ENCODE assay signal across 1 cellular context in the genomic region with DNA sequence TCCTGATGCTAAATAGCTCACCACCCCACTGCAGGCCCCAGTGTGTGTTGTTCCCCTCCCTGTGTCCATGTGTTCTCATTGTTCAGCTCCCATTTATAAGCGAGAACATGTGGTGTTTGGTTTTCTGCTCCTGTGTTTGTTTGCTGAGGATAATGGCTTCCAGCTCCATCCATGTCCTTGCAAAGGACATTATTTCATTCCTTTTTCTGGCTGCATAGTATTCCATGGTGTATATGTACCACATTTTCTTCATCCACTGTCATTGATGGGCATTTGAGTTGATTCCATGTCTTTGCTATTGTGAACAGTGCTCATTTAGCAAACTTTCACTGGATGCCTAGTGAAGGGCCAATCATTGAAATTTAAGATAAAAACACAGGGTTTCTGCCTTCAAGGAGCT. TPM values are rescaled to one million over a fixed set of nuclear protein-coding genes. Genes with fewer than 3 reads are reported as not detected.
"Had no signal": no experiment of that assay in that cellular context is flagged by ENCODE, and none has a peak within 500 bp of the region (broad histone marks: within the 10 kb centered on the region; RNA-seq: fewer than 3 reads in every experiment).

No MANE protein-coding gene starts in this region.

RNA-seq across cellular contexts. Expression of gene HOPX, which starts 45.5 kb away (rescaled TPM):
- total RNA-seq: MCF 10A had no signal
